Comparison of ENCODE assay signal across 26 cellular contexts in the genomic region with DNA sequence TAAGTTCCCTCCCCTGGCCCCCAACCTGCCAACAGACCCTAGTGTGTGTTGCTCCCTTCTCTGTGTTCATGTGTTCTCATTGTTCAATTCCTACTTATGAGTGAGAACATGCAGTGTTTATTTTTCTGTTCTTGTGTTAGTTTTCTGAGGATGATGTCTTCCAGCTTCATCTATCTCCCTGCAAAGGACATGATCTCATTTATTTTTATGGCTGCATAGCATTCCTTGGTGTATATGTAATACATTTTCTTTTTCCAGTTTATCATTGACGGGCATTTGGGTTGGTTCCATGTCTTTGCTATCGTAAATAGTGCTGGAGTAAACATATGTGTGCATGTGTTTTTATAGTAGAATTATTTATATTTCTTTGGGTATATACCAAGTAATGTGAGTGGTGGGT.
"Had no signal": no experiment of that assay in that cellular context is flagged by ENCODE, and none has a peak within 500 bp of the region (broad histone marks: within the 10 kb centered on the region; RNA-seq: fewer than 3 reads in every experiment).

No MANE protein-coding gene starts in this region.

- H3K4me3 ChIP-seq: Peyer's patch, SJSA1 had no signal

- FAIRE-seq: bronchial epithelial cell, TTC549 had no signal

- DNase-seq: activated CD4-positive, alpha-beta T cell treated with anti-CD3 and anti-CD28 coated beads for 36 hours; activated CD4-positive, alpha-beta T cell treated with anti-CD3 and anti-CD28 coated beads, Interleukin-2, amount 10 ng/mL, durations not matched to agents 7 days and 5 days; activated CD4-positive, alpha-beta T cell treated with anti-CD3 and anti-CD28 coated beads, Interleukin-2, amount 50 U/mL, for 48 hours; activated CD8-positive, alpha-beta T cell treated with anti-CD3 and anti-CD28 coated beads, Interleukin-2, amount 10 ng/mL, durations not matched to agents 7 days and 5 days; activated gamma-delta T cell; activated naive CD4-positive, alpha-beta T cell treated with Interleukin-2 at 50 U/mL for 16 hours; activated naive CD8-positive, alpha-beta T cell treated with anti-CD3 and anti-CD28 coated beads, Interleukin-2, amount 10 ng/mL, durations not matched to agents 7 days and 5 days; activated T-cell treated with anti-CD3 and anti-CD28 coated beads, Interleukin-2, amount 50 U/mL, for 24 hours; caudate nucleus; cerebellar nuclear complex; NCI-H1105; NCI-H1436; NCI-H1694; NCI-H1930; NCI-H2081 treated with DMSO at 0.1 percent for 48 hours; NCI-H345; NCI-H524 treated with DMSO at 0.1 percent for 48 hours; NK-92 treated with Interleukin-12 subunit alpha and Interleukin-12 subunit beta, amount 100 ng/mL, for 24 hours; PC-3; Peyer's patch; RPMI8226; SHP77 treated with DMSO at 0.1 percent for 48 hours; SK-N-SH had no signal
